Comparison of ENCODE assay signal across 25 cellular contexts in genomic region chr7:94639384-94639783, GRCh38. TPM values are rescaled to one million over a fixed set of nuclear protein-coding genes. Genes with fewer than 3 reads are reported as not detected.
DNase-seq lines count a peak whose midpoint lies in the region; ATAC-seq, FAIRE-seq and TF ChIP-seq lines count a peak whose summit lies in the region.
"Had no signal": no experiment of that assay in that cellular context is flagged by ENCODE, and none has a peak within 500 bp of the region (broad histone marks: within the 10 kb centered on the region; RNA-seq: fewer than 3 reads in every experiment).

No MANE protein-coding gene starts in this region.

- in situ Hi-C loops in HepG2 (cut with HindIII; ENCODE audit: extremely low pct_ligation_motif_present, low pct_unique_long_range_greater_than_20kb) = no loop called here

- no peak overlapping the region for H3K27ac Mint-ChIP-seq in endodermal cell
- H3K27ac Mint-ChIP-seq: CD14-positive monocyte; CD4-positive, alpha-beta memory T cell; CD4-positive, CD25-positive, alpha-beta regulatory T cell; CD8-positive, alpha-beta memory T cell had no signal

- CTCF ChIA-PET in HepG2 (lab: Yijun Ruan, JAX; ENCODE audit: low intra/inter-chr PET ratio, low total read pairs) = no interaction called here

- H3K4me1 Mint-ChIP-seq in endodermal cell = peaks cover 18% of the 10 kb centered on the region
- H3K4me1 Mint-ChIP-seq: CD14-positive monocyte; CD4-positive, alpha-beta memory T cell; CD4-positive, CD25-positive, alpha-beta regulatory T cell; CD8-positive, alpha-beta memory T cell had no signal

- POLR2A ChIA-PET in HepG2 (lab: Yijun Ruan, JAX) = interaction anchor here (1.1 kb wide), 1 partner anchor 18 kb away, joined by 3 read pairs; no protein-coding TSS in a partner anchor

- no peak for TF ChIP-seq POLR2A in HepG2 (IDR thresholded peaks at IDR 0.05; ENCODE audit: insufficient read depth in 1 of 2, low read depth in 2 of 2, low read length in 2 of 2)
- no peak for TF ChIP-seq POLR2A in right lobe of liver (IDR thresholded peaks at IDR 0.05)
- no peak for TF ChIP-seq POLR2A in suprapubic skin (IDR thresholded peaks at IDR 0.05)

- H3K36me3 Mint-ChIP-seq in endodermal cell (ENCODE audit: low read depth) = no peaks in the 10 kb centered on the region
- H3K36me3 Mint-ChIP-seq: CD14-positive monocyte; CD4-positive, alpha-beta memory T cell; CD4-positive, CD25-positive, alpha-beta regulatory T cell; CD8-positive, alpha-beta memory T cell had no signal

- H3K27me3 Mint-ChIP-seq in endodermal cell (ENCODE audit: insufficient read depth) = no peaks in the 10 kb centered on the region

- H3K4me1 ChIP-seq in HepG2 (ENCODE audit: insufficient read depth, low read length) (peaks cover 90% of the 10 kb centered on the region), right lobe of liver (peaks cover 0 to 4% (median 0%) of the 10 kb centered on the region in 4 donors), endodermal cell (ENCODE audit: control insufficient read depth, insufficient read depth, low read length) (no peaks in the 10 kb centered on the region), suprapubic skin (peaks cover 10% of the 10 kb centered on the region)
- H3K4me1 ChIP-seq: BLaER1 had no signal

- H3K27me3 ChIP-seq in HepG2 (ENCODE audit: control insufficient read depth in 1 of 2, insufficient read depth in 2 of 2, low read length in 2 of 2) = no peaks in the 10 kb centered on the region
- no peaks in the 10 kb centered on the region for H3K27me3 ChIP-seq in right lobe of liver
- H3K27me3 ChIP-seq in endodermal cell (ENCODE audit: control insufficient read depth, insufficient read depth, low read length, poor library complexity, severe bottlenecking) = no peaks in the 10 kb centered on the region
- no peaks in the 10 kb centered on the region for H3K27me3 ChIP-seq in suprapubic skin
- H3K27me3 ChIP-seq: BE2C, BLaER1 had no signal

- no peak for TF ChIP-seq CTCF in HepG2 (CRISPR knock-in tag; IDR thresholded peaks at IDR 0.05)
- no peak for TF ChIP-seq CTCF in right lobe of liver (IDR thresholded peaks at IDR 0.05)
- TF ChIP-seq CTCF in endodermal cell (conservative IDR thresholded peaks at IDR 0.05) = no peak
- TF ChIP-seq CTCF in suprapubic skin (IDR thresholded peaks at IDR 0.05) = no peak

- TF ChIP-seq EP300 in HepG2 (IDR thresholded peaks at IDR 0.05; ENCODE audit: low read depth in 2 of 2, low read length in 2 of 2) (no peak), HepG2 (CRISPR knock-in tag; IDR thresholded peaks at IDR 0.05; ENCODE audit: borderline replicate concordance) (no peak), suprapubic skin (IDR thresholded peaks at IDR 0.05) (no peak)

- no peak overlapping the region for H3K4me3 Mint-ChIP-seq in endodermal cell
- H3K4me3 Mint-ChIP-seq: CD14-positive monocyte; CD4-positive, alpha-beta memory T cell; CD4-positive, CD25-positive, alpha-beta regulatory T cell; CD8-positive, alpha-beta memory T cell had no signal

- no peak for TF ChIP-seq RAD21 in HepG2 (CRISPR knock-in tag; IDR thresholded peaks at IDR 0.05)

- no peaks in the 10 kb centered on the region for H4K20me1 ChIP-seq in HepG2 (ENCODE audit: insufficient read depth, low read length)
- H4K20me1 ChIP-seq: BLaER1 had no signal

- no peak overlapping the region for H2AFZ ChIP-seq in HepG2 (ENCODE audit: low read length)

- no peak for FAIRE-seq in HepG2 (lab: Jason Lieb, UNC)
- FAIRE-seq: GM12878, GM12892, GM18507 had no signal

- DNase-seq in DMS53 (lab: John Stamatoyannopoulos, UW) (peak; percentile 20), DMS53 treated with DMSO at 0.1 percent for 48 hours (lab: John Stamatoyannopoulos, UW; ENCODE audit: unreplicated experiment) (no peak), HepG2 (ENCODE audit: low spot score) (no peak), right lobe of liver (no peak), endodermal cell (no peak), suprapubic skin (ENCODE audit: low spot score in 2 of 2) (no peak)
- DNase-seq: ACHN; BE2C; C1 segment of cervical spinal cord; CD4-positive, alpha-beta memory T cell; CD4-positive, CD25-positive, alpha-beta regulatory T cell; CD8-positive, alpha-beta memory T cell; COR-L47; DMS 273 treated with DMSO at 0.1 percent for 48 hours; DMS153; DMS79; DND-41; EL; GDM1 had no signal

- 100% methylated on average over 1 of the region's 1 CpG for WGBS in HepG2 (ENCODE audit: low lambda C conversion rate)
- no CpG with 5 or more reads among the region's 1 CpG for WGBS in right lobe of liver (ENCODE audit: insufficient coverage, low coverage, low lambda C conversion rate, missing lambda C conversion rate)
- 100% methylated on average over 1 of the region's 1 CpG; no CpG with 5 or more reads in 1 of the 2 experiments for WGBS in endodermal cell (ENCODE audit: insufficient coverage in 1 of 2, insufficient read length in 1 of 2), 2 experiments
- 94% methylated on average over 1 of the region's 1 CpG for WGBS in suprapubic skin

- no peaks in the 10 kb centered on the region for H3K9me3 Mint-ChIP-seq in endodermal cell
- H3K9me3 Mint-ChIP-seq: CD4-positive, alpha-beta memory T cell; CD8-positive, alpha-beta memory T cell had no signal

- H3K4me2 ChIP-seq in HepG2 (ENCODE audit: low read depth, low read length) = no peak overlapping the region
- H3K4me2 ChIP-seq: BLaER1 had no signal

- intact Hi-C loops in HepG2 (cut with micrococcal nuclease; ENCODE audit: unreplicated experiment) = no loop called here
- intact Hi-C loops in right lobe of liver (cut with DNase I) = no loop called here

- peaks cover 75% of the 10 kb centered on the region for H3K79me2 ChIP-seq in HepG2 (ENCODE audit: insufficient read depth, low read length)

- no peaks in the 10 kb centered on the region; a peak in 1 of 5 replicates for H3K36me3 ChIP-seq in HepG2 (replicated peaks in 1 of 2; ENCODE audit: control insufficient read depth in 1 of 2, insufficient read depth in 2 of 2, low read length in 2 of 2)
- H3K36me3 ChIP-seq in right lobe of liver = no peaks in the 10 kb centered on the region
- H3K36me3 ChIP-seq in endodermal cell (ENCODE audit: control insufficient read depth, insufficient read depth, low read length) = no peaks in the 10 kb centered on the region
- H3K36me3 ChIP-seq in suprapubic skin = no peaks in the 10 kb centered on the region

- H3K27ac ChIP-seq in HepG2 (ENCODE audit: extremely low read length, insufficient read depth, low read length) (no peak overlapping the region), right lobe of liver (no peak overlapping the region), endodermal cell (ENCODE audit: low read depth, low read length) (no peak overlapping the region), suprapubic skin (no peak overlapping the region)
- H3K27ac ChIP-seq: 22Rv1, BLaER1 had no signal

- H3K4me3 ChIP-seq in HepG2 (replicated peaks in 1 of 3; ENCODE audit: insufficient read depth in 1 of 3, low read depth in 2 of 3, low read length in 3 of 3) (no peak overlapping the region), right lobe of liver (no peak overlapping the region), endodermal cell (ENCODE audit: low read length) (peak overlapping the region; percentile 54), suprapubic skin (no peak overlapping the region)
- H3K4me3 ChIP-seq: BLaER1, GM12878 had no signal

- no TSS peak for BruUV-seq in HepG2 (replicated peaks; lab: Mats Ljungman, UMichigan)

- no peak for ATAC-seq in HepG2
- ATAC-seq in right lobe of liver = no peak
- ATAC-seq: GM12878 had no signal

- no peak overlapping the region for H3K9ac ChIP-seq in HepG2 (ENCODE audit: insufficient read depth, low read depth, low read length)
- no peak overlapping the region for H3K9ac ChIP-seq in endodermal cell (ENCODE audit: extremely low read depth, low read length, poor library complexity, severe bottlenecking)
- H3K9ac ChIP-seq: BLaER1 had no signal

- H3K9me3 ChIP-seq in HepG2 (ENCODE audit: low read length) (no peaks in the 10 kb centered on the region), right lobe of liver (no peaks in the 10 kb centered on the region), endodermal cell (ENCODE audit: control insufficient read depth, low read length) (no peaks in the 10 kb centered on the region), suprapubic skin (no peaks in the 10 kb centered on the region)
- H3K9me3 ChIP-seq: BE2C, BLaER1 had no signal

RNA-seq across cellular contexts. Expression of gene SGCE, which starts 16.5 kb away (rescaled TPM):
- 31.4 and 52.3 TPM in 2 replicates for total RNA-seq in HepG2 (2016; rRNA removed; fragmentation: Illumina TruSeq; extraction: Trizol)
- total RNA-seq in HepG2 (2016; cell fraction: cytosol; rRNA removed; fragmentation: Illumina TruSeq; extraction: Trizol; ENCODE audit: low read depth) = 14.7 and 17.0 TPM in 2 replicates
- total RNA-seq in HepG2 (2016; cell fraction: insoluble cytoplasmic fraction; rRNA removed; fragmentation: Illumina TruSeq; extraction: Trizol) = 30.4 and 54.9 TPM in 2 replicates
- total RNA-seq in HepG2 (2016; cell fraction: membrane; rRNA removed; fragmentation: Illumina TruSeq; extraction: Trizol) = 16.8 and 20.3 TPM in 2 replicates
- total RNA-seq in HepG2 (2016; cell fraction: nucleus; rRNA removed; fragmentation: Illumina TruSeq; extraction: Trizol) = 83.5 and 85.0 TPM in 2 replicates
- 62.6 and 71.1 TPM in 2 replicates for polyA plus RNA-seq in HepG2 (2011; rRNA removed)
- 29.7 and 44.7 TPM in 2 replicates for polyA plus RNA-seq in HepG2 (2011; cell fraction: cytosol; rRNA removed)
- polyA plus RNA-seq in HepG2 (2011; cell fraction: nucleus; rRNA removed) = 29.7 and 30.8 TPM in 2 replicates
- 47.2 and 47.4 TPM in 2 replicates for polyA plus RNA-seq in HepG2 (2012)
- polyA plus RNA-seq in HepG2 (2016; cell fraction: cytosol; fragmentation: Illumina TruSeq; extraction: Trizol; ENCODE audit: low read depth) = 5.9 and 6.7 TPM in 2 replicates
- polyA plus RNA-seq in HepG2 (2016; cell fraction: insoluble cytoplasmic fraction; fragmentation: Illumina TruSeq; extraction: Trizol; ENCODE audit: low read depth) = 32.2 and 33.8 TPM in 2 replicates
- polyA plus RNA-seq in HepG2 (2016; cell fraction: membrane; fragmentation: Illumina TruSeq; extraction: Trizol; ENCODE audit: low read depth) = 9.8 and 11.5 TPM in 2 replicates
- polyA plus RNA-seq in HepG2 (2016; cell fraction: nucleus; fragmentation: Illumina TruSeq; extraction: Trizol; ENCODE audit: insufficient read depth, low read depth) = 68.6 and 78.9 TPM in 2 replicates
- polyA minus RNA-seq in HepG2 (2011; rRNA and poly(A)+ RNA removed; ENCODE audit: low replicate concordance) = 27.3 and 48.1 TPM in 2 replicates
- polyA minus RNA-seq in HepG2 (2011; cell fraction: cytosol; rRNA and poly(A)+ RNA removed) = 21.7 and 23.1 TPM in 2 replicates
- 186 and 198 TPM in 2 replicates for polyA minus RNA-seq in HepG2 (2011; cell fraction: nucleus; rRNA and poly(A)+ RNA removed)
- 10 to 100 TPM in 5 of 6 experiments, 1 to 10 TPM in 1; 4.2 to 17.8 (median 14.8) TPM for total RNA-seq in right lobe of liver
- total RNA-seq in endodermal cell = 10 to 100 TPM; 40.9 to 45.9 TPM
- polyA plus RNA-seq in endodermal cell (2013, experiment 1 of 2) = 56.5 TPM
- polyA plus RNA-seq in endodermal cell (2013, experiment 2 of 2) = 54.0 TPM
- 10 to 100 TPM in 2 of 4 donors, 1 to 10 TPM in 2; 6.3 to 20.0 (median 13.2) TPM for total RNA-seq in suprapubic skin
- polyA plus RNA-seq: CD14-positive monocyte had no signal
